Comparison of ENCODE assay signal across 8 cellular contexts in the genomic region with DNA sequence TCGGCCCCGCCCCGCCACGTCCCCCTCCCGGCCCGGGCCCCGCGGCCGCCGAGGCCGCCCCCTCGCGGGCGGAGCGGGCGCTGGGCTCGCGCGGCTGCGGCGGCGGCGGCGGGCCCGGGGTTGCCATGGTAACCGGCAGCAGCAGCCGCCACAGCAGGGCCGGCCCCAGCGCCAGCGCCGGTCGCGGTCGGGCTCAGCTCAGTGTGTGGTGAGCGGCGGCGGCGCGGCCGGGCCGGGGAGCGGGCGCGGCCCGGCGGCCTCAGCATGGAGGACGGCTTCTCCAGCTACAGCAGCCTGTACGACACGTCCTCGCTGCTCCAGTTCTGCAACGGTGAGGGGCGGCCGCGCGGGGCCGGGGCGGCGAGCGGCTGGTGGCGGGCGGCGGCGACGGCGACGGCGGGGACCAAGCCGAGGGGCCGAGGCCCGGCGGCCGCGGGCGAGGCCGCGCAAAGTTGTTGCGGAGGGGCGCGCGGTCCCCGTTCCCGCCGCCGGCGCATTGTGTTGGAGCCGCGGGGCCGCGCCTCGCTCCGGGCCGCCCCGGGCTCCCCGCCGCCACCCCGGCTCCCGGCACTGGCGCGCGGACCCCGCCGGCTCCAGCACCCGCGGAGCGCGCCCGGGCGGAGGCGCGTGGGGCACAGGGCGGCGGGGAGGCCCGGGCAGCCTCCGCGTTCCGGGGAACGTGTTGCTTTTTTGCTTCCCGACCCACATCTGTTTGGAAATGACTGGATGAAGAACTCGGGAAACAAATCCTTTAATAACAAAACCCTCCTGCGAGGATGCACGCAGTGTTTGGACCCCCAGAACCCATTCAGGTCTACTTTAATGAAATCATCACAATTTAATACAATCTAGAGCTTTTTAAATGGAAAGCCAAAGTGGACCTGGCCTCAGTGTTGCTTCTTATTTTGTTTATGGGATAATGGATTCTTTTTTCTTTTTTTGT. TPM values are rescaled to one million over a fixed set of nuclear protein-coding genes. Genes with fewer than 3 reads are reported as not detected.
A peak's percentile ranks its signal among the peaks of the same experiment; 100 is the strongest.
DNase-seq lines count a peak whose midpoint lies in the region; ATAC-seq and TF ChIP-seq lines count a peak whose summit lies in the region.

A gene with protein sequence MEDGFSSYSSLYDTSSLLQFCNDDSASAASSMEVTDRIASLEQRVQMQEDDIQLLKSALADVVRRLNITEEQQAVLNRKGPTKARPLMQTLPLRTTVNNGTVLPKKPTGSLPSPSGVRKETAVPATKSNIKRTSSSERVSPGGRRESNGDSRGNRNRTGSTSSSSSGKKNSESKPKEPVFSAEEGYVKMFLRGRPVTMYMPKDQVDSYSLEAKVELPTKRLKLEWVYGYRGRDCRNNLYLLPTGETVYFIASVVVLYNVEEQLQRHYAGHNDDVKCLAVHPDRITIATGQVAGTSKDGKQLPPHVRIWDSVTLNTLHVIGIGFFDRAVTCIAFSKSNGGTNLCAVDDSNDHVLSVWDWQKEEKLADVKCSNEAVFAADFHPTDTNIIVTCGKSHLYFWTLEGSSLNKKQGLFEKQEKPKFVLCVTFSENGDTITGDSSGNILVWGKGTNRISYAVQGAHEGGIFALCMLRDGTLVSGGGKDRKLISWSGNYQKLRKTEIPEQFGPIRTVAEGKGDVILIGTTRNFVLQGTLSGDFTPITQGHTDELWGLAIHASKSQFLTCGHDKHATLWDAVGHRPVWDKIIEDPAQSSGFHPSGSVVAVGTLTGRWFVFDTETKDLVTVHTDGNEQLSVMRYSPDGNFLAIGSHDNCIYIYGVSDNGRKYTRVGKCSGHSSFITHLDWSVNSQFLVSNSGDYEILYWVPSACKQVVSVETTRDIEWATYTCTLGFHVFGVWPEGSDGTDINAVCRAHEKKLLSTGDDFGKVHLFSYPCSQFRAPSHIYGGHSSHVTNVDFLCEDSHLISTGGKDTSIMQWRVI (plus strand): TSS at position 201 of the 943 bp plus-strand sequence. CDS start 64 bp downstream, at position 265.

- peak within 1 kb of the TSS; percentile 82 for H3K4me3 ChIP-seq in coronary artery

- no peak for TF ChIP-seq CTCF in coronary artery (IDR thresholded peaks at IDR 0.05)

- ATAC-seq in HG02884 (IDR thresholded peaks at IDR 0.05; ENCODE audit: unreplicated experiment) (peak; percentile 91), left colon (peak; percentile 82)

- peak within 1 kb of the TSS; percentile 82 to 93 for H3K27ac ChIP-seq in coronary artery

- DNase-seq in NCI-H2081 (lab: John Stamatoyannopoulos, UW) (peak; percentile 80 to 84), NCI-H2081 treated with DMSO at 0.1 percent for 48 hours (lab: John Stamatoyannopoulos, UW) (no peak), NCI-H2171 (lab: John Stamatoyannopoulos, UW) (peak; percentile 89), coronary artery (ENCODE audit: low spot score) (peak; percentile 84), left colon (peak; percentile 56 to 72)
- DNase-seq in activated CD4-positive, alpha-beta T cell treated with anti-CD3 and anti-CD28 coated beads, Interleukin-2, amount 50 U/mL, for 1 hour = peak; percentile 72
- peak; percentile 53 to 71 for DNase-seq in stimulated activated CD4-positive, alpha-beta T cell treated with anti-CD3 and anti-CD28 coated beads, Interleukin-1b, Interleukin-23, amount 100 ng/mL, for 4 hours (ENCODE audit: low read depth in 2 of 2)

- intact Hi-C loops in left colon (cut with DNase I, micrococcal nuclease) = loop anchor here in 1 of 2 donors (5.0 kb wide), 1 partner anchor 61 kb away; no protein-coding TSS in a partner anchor

RNA-seq across cellular contexts. Expression of the gene that starts here (rescaled TPM):
- 10 to 100 TPM in 1 of 2 donors, 1 to 10 TPM in 1; 3.8 to 14.5 TPM for total RNA-seq in left colon
